ENCODE assay signal across 3 cellular contexts in genomic region chr2:73423913-73424312, GRCh38.
TF ChIP-seq lines count a peak whose summit lies in the region.

No MANE protein-coding gene starts in this region.

TF ChIP-seq in HepG2, 621 proteins besides CTCF, POLR2A, EP300 and RAD21:
- TF ChIP-seq, protein P1, sequence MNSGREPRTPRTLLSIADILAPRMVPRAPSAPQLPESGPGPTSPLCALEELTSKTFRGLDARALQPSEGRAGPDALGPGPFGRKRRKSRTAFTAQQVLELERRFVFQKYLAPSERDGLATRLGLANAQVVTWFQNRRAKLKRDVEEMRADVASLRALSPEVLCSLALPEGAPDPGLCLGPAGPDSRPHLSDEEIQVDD (CRISPR knock-in tag; IDR thresholded peaks at IDR 0.05; ENCODE audit: borderline replicate concordance) = no peak
- peak; percentile 66 to 69 for TF ChIP-seq MAFK (conservative IDR thresholded peaks at IDR 0.05 in 1 of 2, IDR thresholded peaks at IDR 0.05 in 1 of 2; ENCODE audit: low read length in 2 of 2)
- no peak for TF ChIP-seq KDM3A (CRISPR knock-in tag; IDR thresholded peaks at IDR 0.05; ENCODE audit: low read depth)
- peak; percentile 57 for TF ChIP-seq MAFF (IDR thresholded peaks at IDR 0.05; ENCODE audit: low read depth, low read length)
- TF ChIP-seq, protein P2, sequence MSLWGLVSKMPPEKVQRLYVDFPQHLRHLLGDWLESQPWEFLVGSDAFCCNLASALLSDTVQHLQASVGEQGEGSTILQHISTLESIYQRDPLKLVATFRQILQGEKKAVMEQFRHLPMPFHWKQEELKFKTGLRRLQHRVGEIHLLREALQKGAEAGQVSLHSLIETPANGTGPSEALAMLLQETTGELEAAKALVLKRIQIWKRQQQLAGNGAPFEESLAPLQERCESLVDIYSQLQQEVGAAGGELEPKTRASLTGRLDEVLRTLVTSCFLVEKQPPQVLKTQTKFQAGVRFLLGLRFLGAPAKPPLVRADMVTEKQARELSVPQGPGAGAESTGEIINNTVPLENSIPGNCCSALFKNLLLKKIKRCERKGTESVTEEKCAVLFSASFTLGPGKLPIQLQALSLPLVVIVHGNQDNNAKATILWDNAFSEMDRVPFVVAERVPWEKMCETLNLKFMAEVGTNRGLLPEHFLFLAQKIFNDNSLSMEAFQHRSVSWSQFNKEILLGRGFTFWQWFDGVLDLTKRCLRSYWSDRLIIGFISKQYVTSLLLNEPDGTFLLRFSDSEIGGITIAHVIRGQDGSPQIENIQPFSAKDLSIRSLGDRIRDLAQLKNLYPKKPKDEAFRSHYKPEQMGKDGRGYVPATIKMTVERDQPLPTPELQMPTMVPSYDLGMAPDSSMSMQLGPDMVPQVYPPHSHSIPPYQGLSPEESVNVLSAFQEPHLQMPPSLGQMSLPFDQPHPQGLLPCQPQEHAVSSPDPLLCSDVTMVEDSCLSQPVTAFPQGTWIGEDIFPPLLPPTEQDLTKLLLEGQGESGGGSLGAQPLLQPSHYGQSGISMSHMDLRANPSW (CRISPR knock-in tag; IDR thresholded peaks at IDR 0.05; ENCODE audit: borderline replicate concordance) = no peak

TF ChIP-seq in A549, 52 proteins besides CTCF, POLR2A, EP300 and RAD21:
- TF ChIP-seq RNF2 (IDR thresholded peaks at IDR 0.05; ENCODE audit: borderline replicate concordance, low read depth) (no peak), MAFK (IDR thresholded peaks at IDR 0.05; ENCODE audit: partially characterized antibody) (peak; percentile 69)
TF ChIP-seq in A549: peak in this region for 1.

TF ChIP-seq in K562, 482 proteins besides CTCF, POLR2A, EP300 and RAD21:
- TF ChIP-seq HNRNPK (IDR thresholded peaks at IDR 0.05; ENCODE audit: low read depth, low read length, poor library complexity, severe bottlenecking) (no peak), ZNF354B (CRISPR knock-in tag; IDR thresholded peaks at IDR 0.05) (no peak), PTBP1 (IDR thresholded peaks at IDR 0.05; ENCODE audit: low read depth, low read length) (no peak), EP400 (IDR thresholded peaks at IDR 0.05) (no peak), FOXM1 (IDR thresholded peaks at IDR 0.05; ENCODE audit: low read depth) (no peak), FOXM1 (CRISPR knock-in tag; IDR thresholded peaks at IDR 0.05; ENCODE audit: low read depth) (no peak), CEBPG (CRISPR knock-in tag; IDR thresholded peaks at IDR 0.05) (no peak), CEBPG (tag; conservative IDR thresholded peaks at IDR 0.05 in 1 of 2, IDR thresholded peaks at IDR 0.05 in 1 of 2) (no peak), NRF1 (conservative IDR thresholded peaks at IDR 0.05 in 1 of 2, IDR thresholded peaks at IDR 0.05 in 1 of 2) (no peak), ZNF316 (IDR thresholded peaks at IDR 0.05) (peak; percentile 53)
- TF ChIP-seq, protein P3, sequence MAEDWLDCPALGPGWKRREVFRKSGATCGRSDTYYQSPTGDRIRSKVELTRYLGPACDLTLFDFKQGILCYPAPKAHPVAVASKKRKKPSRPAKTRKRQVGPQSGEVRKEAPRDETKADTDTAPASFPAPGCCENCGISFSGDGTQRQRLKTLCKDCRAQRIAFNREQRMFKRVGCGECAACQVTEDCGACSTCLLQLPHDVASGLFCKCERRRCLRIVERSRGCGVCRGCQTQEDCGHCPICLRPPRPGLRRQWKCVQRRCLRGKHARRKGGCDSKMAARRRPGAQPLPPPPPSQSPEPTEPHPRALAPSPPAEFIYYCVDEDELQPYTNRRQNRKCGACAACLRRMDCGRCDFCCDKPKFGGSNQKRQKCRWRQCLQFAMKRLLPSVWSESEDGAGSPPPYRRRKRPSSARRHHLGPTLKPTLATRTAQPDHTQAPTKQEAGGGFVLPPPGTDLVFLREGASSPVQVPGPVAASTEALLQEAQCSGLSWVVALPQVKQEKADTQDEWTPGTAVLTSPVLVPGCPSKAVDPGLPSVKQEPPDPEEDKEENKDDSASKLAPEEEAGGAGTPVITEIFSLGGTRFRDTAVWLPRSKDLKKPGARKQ (CRISPR knock-in tag; IDR thresholded peaks at IDR 0.05) = no peak
